1 cellular context compared by ENCODE assay signal in the genomic region with DNA sequence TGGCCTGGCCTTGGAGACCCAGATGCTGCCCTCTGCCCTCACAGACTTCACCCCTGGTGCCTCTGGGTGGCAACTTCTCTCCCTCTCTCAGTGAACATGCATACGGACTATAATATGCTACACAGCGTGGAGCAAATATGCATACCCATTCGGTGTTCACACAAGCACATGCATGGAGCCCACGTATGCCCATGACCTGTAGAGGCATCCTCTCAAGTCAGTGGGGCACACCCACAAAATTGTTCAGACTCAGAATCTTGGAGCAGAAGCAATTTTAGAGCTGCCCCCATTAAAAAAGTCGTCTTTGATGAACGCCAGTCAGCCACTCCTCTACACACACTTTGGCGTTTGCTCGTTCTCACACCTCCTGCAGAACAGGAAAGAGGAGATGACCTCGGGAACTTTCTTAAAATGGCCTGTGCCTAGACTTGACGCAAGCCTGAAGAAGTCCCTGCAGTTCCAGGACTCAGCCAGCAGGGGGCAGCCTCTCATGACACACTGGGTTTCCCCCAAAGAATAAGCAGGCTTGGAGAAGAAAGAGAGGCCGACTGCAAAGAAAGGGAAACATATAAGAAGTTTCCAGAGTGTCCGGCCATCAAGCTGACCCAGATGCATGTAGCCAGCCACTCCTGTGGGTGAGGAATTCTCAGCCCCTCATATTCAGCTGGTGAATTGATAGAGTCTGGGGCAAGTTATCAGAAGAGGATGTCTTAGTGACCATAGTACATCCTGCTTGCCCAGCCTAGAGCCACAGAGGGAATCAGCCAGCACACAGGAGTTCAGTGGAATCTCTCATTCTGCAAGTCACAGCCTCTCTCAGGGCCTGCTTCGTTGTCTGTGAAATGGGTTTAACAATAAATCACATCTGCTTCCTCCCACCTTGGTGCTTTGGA.
TF ChIP-seq lines count a peak whose summit lies in the region.

No MANE protein-coding gene starts in this region.

TF ChIP-seq in IMR-90, 13 proteins besides CTCF, POLR2A, EP300 and RAD21:
- TF ChIP-seq, protein P1, sequence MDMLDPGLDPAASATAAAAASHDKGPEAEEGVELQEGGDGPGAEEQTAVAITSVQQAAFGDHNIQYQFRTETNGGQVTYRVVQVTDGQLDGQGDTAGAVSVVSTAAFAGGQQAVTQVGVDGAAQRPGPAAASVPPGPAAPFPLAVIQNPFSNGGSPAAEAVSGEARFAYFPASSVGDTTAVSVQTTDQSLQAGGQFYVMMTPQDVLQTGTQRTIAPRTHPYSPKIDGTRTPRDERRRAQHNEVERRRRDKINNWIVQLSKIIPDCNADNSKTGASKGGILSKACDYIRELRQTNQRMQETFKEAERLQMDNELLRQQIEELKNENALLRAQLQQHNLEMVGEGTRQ (IDR thresholded peaks at IDR 0.05; ENCODE audit: low read depth, low read length) = no peak
- peak; percentile 88 for TF ChIP-seq SMC3 (IDR thresholded peaks at IDR 0.05; ENCODE audit: low read depth, low read length)
